ENCODE assay signal across 8 cellular contexts in the genomic region with DNA sequence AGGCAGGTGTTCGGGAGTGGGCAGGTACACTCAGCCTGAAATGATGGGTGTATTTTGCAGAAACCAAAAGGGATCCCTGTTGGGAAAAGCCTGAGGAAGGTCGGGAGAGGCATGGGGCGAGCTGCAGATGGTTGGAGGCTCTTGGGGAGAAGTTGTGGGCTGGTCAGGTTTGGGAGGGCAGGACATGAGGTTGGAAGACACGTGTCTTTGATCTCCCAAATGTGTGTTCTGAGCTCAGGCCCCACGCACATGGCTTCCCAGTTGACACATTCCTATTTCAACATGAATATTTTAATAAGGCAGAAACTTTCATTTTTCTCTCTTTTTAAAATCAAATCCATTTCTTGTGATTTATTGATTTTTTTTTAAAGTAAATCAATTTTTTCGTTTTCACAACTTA.
"Had no signal": no experiment of that assay in that cellular context is flagged by ENCODE, and none has a peak within 500 bp of the region (broad histone marks: within the 10 kb centered on the region; RNA-seq: fewer than 3 reads in every experiment).

No MANE protein-coding gene starts in this region.

- FAIRE-seq: H1, H54, K562 had no signal

- H3K4me3 Mint-ChIP-seq: GM23338, H9 had no signal

- H3K9me3 Mint-ChIP-seq: H9 had no signal

- H3K27ac ChIP-seq: HL-60 had no signal

- H3K4me3 ChIP-seq: GM23338, K562 had no signal

- H2AFZ ChIP-seq: GM23338 had no signal

- DNase-seq: H9, HCEC 1CT, IMR-90 had no signal

- H3K27ac Mint-ChIP-seq: GM23338 had no signal

- H3K4me1 Mint-ChIP-seq: GM23338, H9 had no signal

- ATAC-seq: GM23338, K562 had no signal

- H3K4me2 ChIP-seq: GM23338 had no signal
